Comparison of ENCODE assay signal across 17 cellular contexts in the genomic region with DNA sequence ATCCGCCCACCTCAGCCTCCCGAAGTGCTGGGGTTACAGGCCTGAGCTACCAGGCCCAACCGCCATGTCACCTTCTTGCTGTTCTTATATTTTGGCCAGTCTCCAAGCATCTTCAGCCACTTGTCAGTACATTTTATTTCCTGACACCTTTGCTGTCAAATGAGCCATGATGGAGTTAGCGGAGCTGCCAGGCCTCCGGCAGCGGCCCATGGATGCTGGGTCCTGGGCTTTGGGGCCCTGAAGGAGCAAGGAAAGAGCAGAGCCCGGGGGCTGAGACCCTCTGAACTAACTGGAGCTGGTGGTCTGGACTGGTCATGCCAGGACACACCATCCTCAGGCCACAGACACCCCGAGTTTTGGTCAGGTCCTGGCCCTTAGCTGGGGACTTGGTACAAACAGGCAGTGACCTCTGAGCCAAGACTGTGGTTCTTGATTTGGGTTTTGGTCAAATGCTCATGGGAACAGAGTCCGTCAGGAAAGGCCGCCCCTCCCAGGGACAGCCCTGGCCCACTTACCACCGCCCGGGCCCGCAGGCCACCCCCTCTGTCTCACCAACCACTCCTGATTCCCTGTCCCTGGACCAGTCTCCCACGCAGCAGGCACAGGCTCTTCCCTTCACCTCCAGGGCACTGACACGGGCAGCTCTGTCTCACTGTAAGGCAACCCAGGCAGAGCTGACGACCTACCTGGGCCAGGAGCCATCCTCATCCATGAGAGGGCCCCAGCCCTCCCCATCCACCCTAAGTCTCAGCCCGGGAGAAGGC. TPM values are rescaled to one million over a fixed set of nuclear protein-coding genes. Genes with fewer than 3 reads are reported as not detected.
A peak's percentile ranks its signal among the peaks of the same experiment; 100 is the strongest.
DNase-seq lines count a peak whose midpoint lies in the region; ATAC-seq and TF ChIP-seq lines count a peak whose summit lies in the region.
"Had no signal": no experiment of that assay in that cellular context is flagged by ENCODE, and none has a peak within 500 bp of the region (broad histone marks: within the 10 kb centered on the region; RNA-seq: fewer than 3 reads in every experiment).

No MANE protein-coding gene starts in this region.

- DNase-seq in left ventricle myocardium inferior = peak; percentile 6
- DNase-seq in heart left ventricle = no peak
- DNase-seq in cerebellum (ENCODE audit: low spot score) = peak; percentile 11
- DNase-seq in neural crest cell (ENCODE audit: low read depth, low spot score) = no peak
- DNase-seq in upper lobe of right lung = peak; percentile 49
- DNase-seq in activated T-helper 2 cell treated with anti-CD3 and anti-CD28 coated beads, Interferon-gamma antibody, Interleukin-2, Interleukin-4, amounts not matched to agents 10 μg/mL and 5 μg/mL and 100 μg/mL, durations not matched to agents 14 hours and 24 hours and 36 hours (ENCODE audit: low spot score) = no peak
- DNase-seq: DMS 273 treated with DMSO at 0.1 percent for 48 hours; EL; Karpas-422; NCI-H1930; NCI-H526; NK-92 treated with Interleukin-12 subunit alpha and Interleukin-12 subunit beta, amount 100 ng/mL, for 24 hours; OCI-M1 had no signal

- H3K27ac ChIP-seq in left ventricle myocardium inferior (replicated peaks) = no peak overlapping the region
- no peak overlapping the region for H3K27ac ChIP-seq in heart left ventricle
- H3K27ac ChIP-seq in upper lobe of right lung = no peak overlapping the region
- H3K27ac ChIP-seq: BLaER1 had no signal

- peak overlapping the region; percentile 71 for H3K27ac Mint-ChIP-seq in neural crest cell (ENCODE audit: unreplicated experiment)
- H3K27ac Mint-ChIP-seq in activated T-helper 2 cell treated with anti-CD3 and anti-CD28 coated beads, Interferon-gamma antibody, Interleukin-2, Interleukin-4, amounts not matched to agents 10 μg/mL and 5 μg/mL and 100 μg/mL, durations not matched to agents 14 hours and 24 hours and 36 hours = no peak overlapping the region

- 95 to 96% (median 95%) methylated on average over 15 to 17 of the region's 17 CpGs for WGBS in heart left ventricle, 4 donors

- intact Hi-C loops in left ventricle myocardium inferior (cut with micrococcal nuclease) = no loop called here
- intact Hi-C loops in heart left ventricle (cut with DNase I) = no loop called here
- intact Hi-C loops in upper lobe of right lung (cut with DNase I) = no loop called here
- intact Hi-C loops in activated T-helper 2 cell treated with anti-CD3 and anti-CD28 coated beads, Interferon-gamma antibody, Interleukin-2, Interleukin-4, amounts not matched to agents 10 μg/mL and 5 μg/mL and 100 μg/mL, durations not matched to agents 14 hours and 24 hours and 36 hours (cut with micrococcal nuclease) = no loop called here

- H3K4me3 ChIP-seq in left ventricle myocardium inferior (no peak overlapping the region), heart left ventricle (no peak overlapping the region), upper lobe of right lung (no peak overlapping the region)
- H3K4me3 ChIP-seq: BLaER1 had no signal

- no peak for TF ChIP-seq POLR2A in heart left ventricle (IDR thresholded peaks at IDR 0.05)

- H3K4me1 ChIP-seq in left ventricle myocardium inferior = no peaks in the 10 kb centered on the region
- no peaks in the 10 kb centered on the region for H3K4me1 ChIP-seq in heart left ventricle
- H3K4me1 ChIP-seq in upper lobe of right lung = no peaks in the 10 kb centered on the region

- H3K4me1 Mint-ChIP-seq in neural crest cell = no peaks in the 10 kb centered on the region
- no peaks in the 10 kb centered on the region for H3K4me1 Mint-ChIP-seq in activated T-helper 2 cell treated with anti-CD3 and anti-CD28 coated beads, Interferon-gamma antibody, Interleukin-2, Interleukin-4, amounts not matched to agents 10 μg/mL and 5 μg/mL and 100 μg/mL, durations not matched to agents 14 hours and 24 hours and 36 hours (ENCODE audit: low read depth)

- no peaks in the 10 kb centered on the region for H3K36me3 ChIP-seq in left ventricle myocardium inferior
- no peaks in the 10 kb centered on the region for H3K36me3 ChIP-seq in heart left ventricle
- H3K36me3 ChIP-seq in upper lobe of right lung = no peaks in the 10 kb centered on the region
- H3K36me3 ChIP-seq: BLaER1 had no signal

- H3K9me3 ChIP-seq in left ventricle myocardium inferior (replicated peaks) = no peaks in the 10 kb centered on the region
- H3K9me3 ChIP-seq in heart left ventricle = no peaks in the 10 kb centered on the region
- no peaks in the 10 kb centered on the region for H3K9me3 ChIP-seq in upper lobe of right lung
- H3K9me3 ChIP-seq: BLaER1 had no signal

- H3K27me3 ChIP-seq in left ventricle myocardium inferior (ENCODE audit: low read depth) (peaks cover 8% of the 10 kb centered on the region), heart left ventricle (no peaks in the 10 kb centered on the region), upper lobe of right lung (no peaks in the 10 kb centered on the region)
- H3K27me3 ChIP-seq: BLaER1 had no signal

- TF ChIP-seq CTCF in left ventricle myocardium inferior (IDR thresholded peaks at IDR 0.05; ENCODE audit: borderline replicate concordance) (no peak), heart left ventricle (IDR thresholded peaks at IDR 0.05) (no peak), neural crest cell (conservative IDR thresholded peaks at IDR 0.05) (no peak), upper lobe of right lung (IDR thresholded peaks at IDR 0.05) (no peak)

- no peaks in the 10 kb centered on the region for H3K27me3 Mint-ChIP-seq in neural crest cell (ENCODE audit: low read depth)
- H3K27me3 Mint-ChIP-seq in activated T-helper 2 cell treated with anti-CD3 and anti-CD28 coated beads, Interferon-gamma antibody, Interleukin-2, Interleukin-4, amounts not matched to agents 10 μg/mL and 5 μg/mL and 100 μg/mL, durations not matched to agents 14 hours and 24 hours and 36 hours (ENCODE audit: low read depth) = no peaks in the 10 kb centered on the region

- H3K36me3 Mint-ChIP-seq in neural crest cell (ENCODE audit: low read depth) = no peaks in the 10 kb centered on the region
- H3K36me3 Mint-ChIP-seq in activated T-helper 2 cell treated with anti-CD3 and anti-CD28 coated beads, Interferon-gamma antibody, Interleukin-2, Interleukin-4, amounts not matched to agents 10 μg/mL and 5 μg/mL and 100 μg/mL, durations not matched to agents 14 hours and 24 hours and 36 hours (ENCODE audit: low read depth) = no peaks in the 10 kb centered on the region

- no peak overlapping the region for H3K4me3 Mint-ChIP-seq in neural crest cell
- no peak overlapping the region for H3K4me3 Mint-ChIP-seq in activated T-helper 2 cell treated with anti-CD3 and anti-CD28 coated beads, Interferon-gamma antibody, Interleukin-2, Interleukin-4, amounts not matched to agents 10 μg/mL and 5 μg/mL and 100 μg/mL, durations not matched to agents 14 hours and 24 hours and 36 hours (ENCODE audit: low read depth)

- ATAC-seq in heart left ventricle (no peak), upper lobe of right lung (no peak), HG02970 (IDR thresholded peaks at IDR 0.05; ENCODE audit: low FRiP score, unreplicated experiment) (no peak)

- H3K9me3 Mint-ChIP-seq in neural crest cell = no peaks in the 10 kb centered on the region
- H3K9me3 Mint-ChIP-seq in activated T-helper 2 cell treated with anti-CD3 and anti-CD28 coated beads, Interferon-gamma antibody, Interleukin-2, Interleukin-4, amounts not matched to agents 10 μg/mL and 5 μg/mL and 100 μg/mL, durations not matched to agents 14 hours and 24 hours and 36 hours = no peaks in the 10 kb centered on the region

RNA-seq across cellular contexts. Expression of a gene that starts 42.0 kb away (rescaled TPM):
- not detected for total RNA-seq in left ventricle myocardium inferior
- not detected for total RNA-seq in heart left ventricle
- not detected for polyA plus RNA-seq in heart left ventricle
- total RNA-seq in cerebellum = not detected
- not detected in 2 replicates for total RNA-seq in neural crest cell
- total RNA-seq in upper lobe of right lung = not detected
- total RNA-seq in activated T-helper 2 cell treated with anti-CD3 and anti-CD28 coated beads, Interferon-gamma antibody, Interleukin-2, Interleukin-4, amounts not matched to agents 10 μg/mL and 5 μg/mL and 100 μg/mL, durations not matched to agents 14 hours and 24 hours and 36 hours = 0.14 TPM in 1 of 2 replicates, not detected in the other
- total RNA-seq: SK-MEL-5 had no signal
- polyA plus RNA-seq: AG04450 had no signal

Comparison
In these comparisons a context has a peak if more than half of its experiments do, and no peak if none do; other contexts are left out.
1. DNase-seq: peak in left ventricle myocardium inferior (single experiment), cerebellum (single experiment) and upper lobe of right lung (single experiment); none in heart left ventricle (0 of 5), neural crest cell (single experiment) and activated T-helper 2 cell treated with anti-CD3 and anti-CD28 coated beads, Interferon-gamma antibody, Interleukin-2, Interleukin-4, amounts not matched to agents 10 μg/mL and 5 μg/mL and 100 μg/mL, durations not matched to agents 14 hours and 24 hours and 36 hours (single experiment).